11 cellular contexts compared by ENCODE assay signal in genomic region chr15:36315649-36316048, GRCh38.
"Had no signal": no experiment of that assay in that cellular context is flagged by ENCODE, and none has a peak within 500 bp of the region (broad histone marks: within the 10 kb centered on the region; RNA-seq: fewer than 3 reads in every experiment).

No MANE protein-coding gene starts in this region.

- FAIRE-seq: H1, H54 had no signal

- DNase-seq: GM23248, GOT3, H7, H9, HCEC 1CT, HFFc6 had no signal

- ATAC-seq: GM23338, HCT116 had no signal

- H3K36me3 ChIP-seq: HAP-1 had no signal

- H3K9me3 Mint-ChIP-seq: GM23338, H9, HFFc6 had no signal

- H3K4me3 ChIP-seq: GM23248, GM23338, HAP-1 had no signal

- H3K9me3 ChIP-seq: HAP-1 had no signal

- H3K9ac ChIP-seq: GM23248 had no signal

- H3K27ac Mint-ChIP-seq: GM23338, H9, HFFc6 had no signal

- H3K4me2 ChIP-seq: GM23338 had no signal

- H3K4me1 ChIP-seq: HAP-1 had no signal

- H3K27ac ChIP-seq: GM23248 had no signal

- H2AFZ ChIP-seq: GM23248, GM23338 had no signal
